8 cellular contexts compared by ENCODE assay signal in genomic region chr3:184284696-184285095, GRCh38. TPM values are rescaled to one million over a fixed set of nuclear protein-coding genes. Genes with fewer than 3 reads are reported as not detected.
A peak's percentile ranks its signal among the peaks of the same experiment; 100 is the strongest.
DNase-seq lines count a peak whose midpoint lies in the region; TF ChIP-seq lines count a peak whose summit lies in the region.

No MANE protein-coding gene starts in this region.

- H3K27ac ChIP-seq in WERI-Rb-1: no peak overlapping the region

- H3K36me3 ChIP-seq in WERI-Rb-1: no peaks in the 10 kb centered on the region

- TF ChIP-seq CTCF in WERI-Rb-1 (IDR thresholded peaks at IDR 0.05; ENCODE audit: low read depth, low read length) (peak; percentile 81), fibroblast of villous mesenchyme (IDR thresholded peaks at IDR 0.05; ENCODE audit: insufficient read depth, low read depth, low read length) (peak; percentile 56)

- no peaks in the 10 kb centered on the region for H3K27me3 ChIP-seq in WERI-Rb-1 (ENCODE audit: insufficient read depth, low read depth, severe bottlenecking)

- H3K9me3 ChIP-seq in WERI-Rb-1 (ENCODE audit: severe bottlenecking): no peaks in the 10 kb centered on the region

- intact Hi-C loops in posterior cingulate gyrus (cut with DNase I): loop anchor here (5.0 kb wide), 1 partner anchor 32 kb away; no protein-coding TSS in a partner anchor

- DNase-seq in stimulated activated CD4-positive, alpha-beta T cell treated with anti-CD3 and anti-CD28 coated beads, Interleukin-1b, Interleukin-23, amount 100 ng/mL, for 48 hours: peak; percentile 24
- DNase-seq in stimulated activated CD4-positive, alpha-beta T cell treated with anti-CD3 and anti-CD28 coated beads, Interleukin-4, amount 100 ng/mL, for 24 hours: no peak
- DNase-seq in NCI-H2029 (lab: John Stamatoyannopoulos, UW) (peak; percentile 80), WERI-Rb-1 (peak; percentile 89), fibroblast of villous mesenchyme (ENCODE audit: low read depth) (peak; percentile 67), posterior cingulate gyrus (peak; percentile 53 to 96 (median 76)), germinal center (ENCODE audit: low spot score) (no peak)
- DNase-seq in NK-92 treated with Interleukin-12 subunit alpha and Interleukin-12 subunit beta, amount 100 ng/mL, for 24 hours (lab: John Stamatoyannopoulos, UW): no peak

- no peak overlapping the region for H3K4me3 ChIP-seq in WERI-Rb-1 (ENCODE audit: low read depth, low read length)
- no peak overlapping the region for H3K4me3 ChIP-seq in fibroblast of villous mesenchyme (ENCODE audit: low read depth, low read length)

RNA-seq across cellular contexts. Expression of gene ECE2, which starts 8.9 kb away (rescaled TPM):
- total RNA-seq in fibroblast of villous mesenchyme: not detected in 2 replicates

RNA-seq across cellular contexts. Expression of gene PSMD2, which starts 14.3 kb away (rescaled TPM):
- 364 and 388 TPM in 2 replicates for total RNA-seq in fibroblast of villous mesenchyme

RNA-seq across cellular contexts. Expression of gene CAMK2N2, which starts 23.3 kb away (rescaled TPM):
- total RNA-seq in fibroblast of villous mesenchyme: under 0.01 TPM in 1 of 2 replicates, not detected in the other

RNA-seq across cellular contexts. Expression of gene EIF4G1, which starts 29.7 kb away (rescaled TPM):
- total RNA-seq in fibroblast of villous mesenchyme: 252 and 288 TPM in 2 replicates

RNA-seq across cellular contexts. Expression of gene EEF1AKMT4, which starts 35.2 kb away (rescaled TPM):
- total RNA-seq in fibroblast of villous mesenchyme: 3.9 and 5.6 TPM in 2 replicates

Comparison
In these comparisons a context has a peak if more than half of its experiments do, and no peak if none do; other contexts are left out.
1. DNase-seq: peak in stimulated activated CD4-positive, alpha-beta T cell treated with anti-CD3 and anti-CD28 coated beads, Interleukin-1b, Interleukin-23, amount 100 ng/mL, for 48 hours (single experiment), NCI-H2029 (single experiment), WERI-Rb-1 (single experiment), fibroblast of villous mesenchyme (single experiment) and posterior cingulate gyrus (10 of 10); none in stimulated activated CD4-positive, alpha-beta T cell treated with anti-CD3 and anti-CD28 coated beads, Interleukin-4, amount 100 ng/mL, for 24 hours (single experiment), NK-92 treated with Interleukin-12 subunit alpha and Interleukin-12 subunit beta, amount 100 ng/mL, for 24 hours (single experiment) and germinal center (single experiment).